10 cellular contexts compared by ENCODE assay signal in the genomic region with DNA sequence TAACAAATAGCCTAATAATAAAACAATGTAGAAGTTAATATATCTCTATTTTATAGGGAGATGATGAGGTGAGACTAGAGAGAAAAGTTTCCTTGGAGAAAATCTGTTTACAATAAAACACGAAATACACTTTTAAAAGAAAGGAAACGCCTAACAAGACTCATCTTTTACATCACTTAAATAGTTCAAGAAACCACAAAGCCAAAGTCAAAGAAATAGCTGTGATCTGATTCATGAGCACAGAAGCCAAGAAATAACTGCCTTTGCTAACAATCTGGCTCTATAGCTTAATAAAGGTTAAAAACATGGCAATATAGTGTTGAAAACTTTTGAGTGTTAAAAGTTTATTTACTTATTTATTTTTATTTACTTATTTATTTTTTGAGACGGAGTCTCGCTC.
DNase-seq lines count a peak whose midpoint lies in the region; ATAC-seq and TF ChIP-seq lines count a peak whose summit lies in the region.
"Had no signal": no experiment of that assay in that cellular context is flagged by ENCODE, and none has a peak within 500 bp of the region (broad histone marks: within the 10 kb centered on the region; RNA-seq: fewer than 3 reads in every experiment).

No MANE protein-coding gene starts in this region.

- no peaks in the 10 kb centered on the region for H3K4me1 ChIP-seq in SJCRH30

- peaks cover 2% of the 10 kb centered on the region; the same call in 1 of the 2 replicates for H3K9me3 ChIP-seq in SJCRH30 (replicated peaks)

- H3K27ac ChIP-seq in SJCRH30, result peak overlapping the region; percentile 63
- H3K27ac ChIP-seq: 22Rv1 had no signal

- DNase-seq in NOMO-1 treated with DMSO at 0.1 percent for 48 hours (lab: John Stamatoyannopoulos, UW; ENCODE audit: unreplicated experiment) (peak; percentile 48), NOMO-1 treated with dmso at 0.1 percent for 144 hours (lab: John Stamatoyannopoulos, UW; ENCODE audit: unreplicated experiment) (no peak), SJCRH30 (peak in 1 of 2 experiments; percentile 11), fibroblast of mammary gland (ENCODE audit: low read depth) (peak; percentile 97), smooth muscle cell of the brain vasculature (ENCODE audit: low read depth, low spot score) (peak; percentile 52)
- DNase-seq in stimulated activated naive CD4-positive, alpha-beta T cell treated with Interleukin-2 at 50 U/mL for 16 hours (lab: John Stamatoyannopoulos, UW), result no peak
- no peak for DNase-seq in effector CD8-positive, alpha-beta T cell (lab: John Stamatoyannopoulos, UW)
- DNase-seq: activated naive CD8-positive, alpha-beta T cell treated with anti-CD3 and anti-CD28 coated beads, Interleukin-2, amount 10 ng/mL, durations not matched to agents 7 days and 5 days had no signal

- H3K4me3 ChIP-seq in SJCRH30 (peak overlapping the region; percentile 50; the same call in 1 of the 2 replicates), fibroblast of mammary gland (ENCODE audit: control insufficient read depth, low read depth, low read length) (peak overlapping the region; percentile 91)

- ATAC-seq in HG03139 (IDR thresholded peaks at IDR 0.05; ENCODE audit: unreplicated experiment), result no peak

- no peaks in the 10 kb centered on the region for H3K27me3 ChIP-seq in SJCRH30

- H3K36me3 ChIP-seq in SJCRH30, result peaks cover 6% of the 10 kb centered on the region

- TF ChIP-seq CTCF in fibroblast of mammary gland (conservative IDR thresholded peaks at IDR 0.05; ENCODE audit: control insufficient read depth, insufficient read depth, low read depth, low read length), result no peak

Comparison
In these comparisons a context has a peak if more than half of its experiments do, and no peak if none do; other contexts are left out.
1. DNase-seq: peak in NOMO-1 treated with DMSO at 0.1 percent for 48 hours (single experiment), fibroblast of mammary gland (single experiment) and smooth muscle cell of the brain vasculature (single experiment); none in NOMO-1 treated with dmso at 0.1 percent for 144 hours (single experiment), stimulated activated naive CD4-positive, alpha-beta T cell treated with Interleukin-2 at 50 U/mL for 16 hours (single experiment) and effector CD8-positive, alpha-beta T cell (single experiment).